1 cellular context compared by ENCODE assay signal in genomic region chr19:42274065-42274682, GRCh38.
TF ChIP-seq lines count a peak whose summit lies in the region.

No MANE protein-coding gene starts in this region.

TF ChIP-seq in IMR-90, 13 proteins besides CTCF, POLR2A, EP300 and RAD21:
- no peak for TF ChIP-seq RCOR1 (IDR thresholded peaks at IDR 0.05; ENCODE audit: insufficient replicate concordance, low read length)
- no peak for TF ChIP-seq MAFK (IDR thresholded peaks at IDR 0.05; ENCODE audit: low read depth, low read length)
- no peak for TF ChIP-seq MXI1 (IDR thresholded peaks at IDR 0.05; ENCODE audit: borderline replicate concordance, low read depth, low read length)
- no peak for TF ChIP-seq CEBPB (IDR thresholded peaks at IDR 0.05; ENCODE audit: low read depth, low read length)
- no peak for TF ChIP-seq CHD1 (IDR thresholded peaks at IDR 0.05; ENCODE audit: low read depth, low read length)
- no peak for TF ChIP-seq FOS (IDR thresholded peaks at IDR 0.05; ENCODE audit: low read depth, low read length)
- no peak for TF ChIP-seq NFE2L2 (IDR thresholded peaks at IDR 0.05; ENCODE audit: low read depth, low read length)
- TF ChIP-seq MAZ (IDR thresholded peaks at IDR 0.05; ENCODE audit: borderline replicate concordance, low read depth, low read length) = no peak
- no peak for TF ChIP-seq SMC3 (IDR thresholded peaks at IDR 0.05; ENCODE audit: low read depth, low read length)
- TF ChIP-seq, protein P1, sequence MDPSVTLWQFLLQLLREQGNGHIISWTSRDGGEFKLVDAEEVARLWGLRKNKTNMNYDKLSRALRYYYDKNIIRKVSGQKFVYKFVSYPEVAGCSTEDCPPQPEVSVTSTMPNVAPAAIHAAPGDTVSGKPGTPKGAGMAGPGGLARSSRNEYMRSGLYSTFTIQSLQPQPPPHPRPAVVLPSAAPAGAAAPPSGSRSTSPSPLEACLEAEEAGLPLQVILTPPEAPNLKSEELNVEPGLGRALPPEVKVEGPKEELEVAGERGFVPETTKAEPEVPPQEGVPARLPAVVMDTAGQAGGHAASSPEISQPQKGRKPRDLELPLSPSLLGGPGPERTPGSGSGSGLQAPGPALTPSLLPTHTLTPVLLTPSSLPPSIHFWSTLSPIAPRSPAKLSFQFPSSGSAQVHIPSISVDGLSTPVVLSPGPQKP (IDR thresholded peaks at IDR 0.05; ENCODE audit: borderline replicate concordance, low read depth, low read length) = no peak
- TF ChIP-seq BHLHE40 (IDR thresholded peaks at IDR 0.05; ENCODE audit: low read depth, low read length) = no peak
- TF ChIP-seq, protein P2, sequence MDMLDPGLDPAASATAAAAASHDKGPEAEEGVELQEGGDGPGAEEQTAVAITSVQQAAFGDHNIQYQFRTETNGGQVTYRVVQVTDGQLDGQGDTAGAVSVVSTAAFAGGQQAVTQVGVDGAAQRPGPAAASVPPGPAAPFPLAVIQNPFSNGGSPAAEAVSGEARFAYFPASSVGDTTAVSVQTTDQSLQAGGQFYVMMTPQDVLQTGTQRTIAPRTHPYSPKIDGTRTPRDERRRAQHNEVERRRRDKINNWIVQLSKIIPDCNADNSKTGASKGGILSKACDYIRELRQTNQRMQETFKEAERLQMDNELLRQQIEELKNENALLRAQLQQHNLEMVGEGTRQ (IDR thresholded peaks at IDR 0.05; ENCODE audit: low read depth, low read length) = no peak
